Comparison of ENCODE assay signal across 8 cellular contexts in genomic region chr13:35465345-35465744, GRCh38. TPM values are rescaled to one million over a fixed set of nuclear protein-coding genes. Genes with fewer than 3 reads are reported as not detected.
"Had no signal": no experiment of that assay in that cellular context is flagged by ENCODE, and none has a peak within 500 bp of the region (broad histone marks: within the 10 kb centered on the region; RNA-seq: fewer than 3 reads in every experiment).

No MANE protein-coding gene starts in this region.

- FAIRE-seq: HepG2, HTR-8/SVneo, K562 had no signal

- H3K27ac ChIP-seq: HL-60 had no signal

- H3K4me3 ChIP-seq: K562 had no signal

- ATAC-seq: HepG2, K562 had no signal

- DNase-seq: IMR-90, KBM-7, KG1 had no signal

RNA-seq across cellular contexts. Expression of gene MAB21L1, which starts 11.1 kb away (rescaled TPM):
- polyA plus RNA-seq: HepG2, IgD-negative memory B cell, K562 had no signal
